In genomic region chr13:51848674-51849073, GRCh38 we compare ENCODE assay signal across 24 cellular contexts. TPM values are rescaled to one million over a fixed set of nuclear protein-coding genes. Genes with fewer than 3 reads are reported as not detected.
DNase-seq lines count a peak whose midpoint lies in the region; ATAC-seq and TF ChIP-seq lines count a peak whose summit lies in the region.
"Had no signal": no experiment of that assay in that cellular context is flagged by ENCODE, and none has a peak within 500 bp of the region (broad histone marks: within the 10 kb centered on the region; RNA-seq: fewer than 3 reads in every experiment).

No MANE protein-coding gene starts in this region.

- in situ Hi-C loops in HAP-1 (cut with MboI; ENCODE audit: low sequenced_read_pairs) = no loop called here

- H3K4me3 Mint-ChIP-seq in endodermal cell = no peak overlapping the region
- H3K4me3 Mint-ChIP-seq: activated CD8-positive, alpha-beta T cell treated with anti-CD3 and anti-CD28 coated beads for 36 hours; activated naive CD8-positive, alpha-beta T cell treated with anti-CD3 and anti-CD28 coated beads for 36 hours; naive thymus-derived CD8-positive, alpha-beta T cell; stimulated activated naive CD8-positive, alpha-beta T cell treated with anti-CD3 and anti-CD28 coated beads, Interleukin-15, Interleukin-2, amounts not matched to agents 100 ng/mL and 50 ng/mL, for 24 hours had no signal

- no peak overlapping the region for H3K4me2 ChIP-seq in SK-N-SH
- H3K4me2 ChIP-seq: hepatocyte, PC-9 had no signal

- 46% methylated on average over 4 of the region's 4 CpGs for WGBS in SK-N-SH (ENCODE audit: low lambda C conversion rate)
- WGBS in endodermal cell (ENCODE audit: insufficient coverage in 1 of 2, insufficient read length in 1 of 2), 2 experiments = 90 to 94% methylated on average over 4 of the region's 4 CpGs

- no peaks in the 10 kb centered on the region for H3K27me3 ChIP-seq in SK-N-SH (ENCODE audit: insufficient read depth)
- peaks cover 9% of the 10 kb centered on the region for H3K27me3 ChIP-seq in adipocyte (replicated peaks; ENCODE audit: control insufficient read depth, insufficient read depth, low read length)
- H3K27me3 ChIP-seq in endodermal cell (ENCODE audit: control insufficient read depth, insufficient read depth, low read length, poor library complexity, severe bottlenecking) = no peaks in the 10 kb centered on the region
- peaks cover 3% of the 10 kb centered on the region; the same call in 1 of the 2 replicates for H3K27me3 ChIP-seq in HAP-1 (ENCODE audit: low read depth)
- H3K27me3 ChIP-seq: hepatocyte, transverse colon had no signal

- TF ChIP-seq EP300 in SK-N-SH (IDR thresholded peaks at IDR 0.05; ENCODE audit: borderline replicate concordance in 1 of 2, low read depth in 1 of 2, low read length in 1 of 2) = no peak

- H3K36me3 ChIP-seq in SK-N-SH (replicated peaks in 1 of 2; ENCODE audit: control insufficient read depth in 1 of 2, insufficient read depth in 2 of 2, low read length in 1 of 2) (no peaks in the 10 kb centered on the region), adipocyte (ENCODE audit: control insufficient read depth, insufficient read depth, low read length, severe bottlenecking) (no peaks in the 10 kb centered on the region), endodermal cell (ENCODE audit: control insufficient read depth, insufficient read depth, low read length) (no peaks in the 10 kb centered on the region), HAP-1 (replicated peaks) (no peaks in the 10 kb centered on the region)
- H3K36me3 ChIP-seq: cardiac muscle cell, transverse colon had no signal

- peaks cover 4% of the 10 kb centered on the region for H3K27me3 Mint-ChIP-seq in endodermal cell (ENCODE audit: insufficient read depth)

- H3K9me3 ChIP-seq in SK-N-SH (no peaks in the 10 kb centered on the region), adipocyte (ENCODE audit: control insufficient read depth, low read length) (no peaks in the 10 kb centered on the region), endodermal cell (ENCODE audit: control insufficient read depth, low read length) (no peaks in the 10 kb centered on the region), HAP-1 (no peaks in the 10 kb centered on the region)
- H3K9me3 ChIP-seq: transverse colon had no signal

- no peaks in the 10 kb centered on the region for H3K79me2 ChIP-seq in SK-N-SH (ENCODE audit: insufficient read depth)
- H3K79me2 ChIP-seq: hepatocyte had no signal

- peaks cover 11% of the 10 kb centered on the region for H3K9me3 Mint-ChIP-seq in endodermal cell
- H3K9me3 Mint-ChIP-seq: activated CD8-positive, alpha-beta T cell treated with anti-CD3 and anti-CD28 coated beads for 36 hours; activated naive CD8-positive, alpha-beta T cell treated with anti-CD3 and anti-CD28 coated beads for 36 hours; naive thymus-derived CD8-positive, alpha-beta T cell; stimulated activated naive CD8-positive, alpha-beta T cell treated with anti-CD3 and anti-CD28 coated beads, Interleukin-15, Interleukin-2, amounts not matched to agents 100 ng/mL and 50 ng/mL, for 24 hours had no signal

- POLR2A ChIA-PET in SK-N-SH (lab: Yijun Ruan, JAX) = no interaction called here

- peaks cover 14% of the 10 kb centered on the region for H3K4me1 Mint-ChIP-seq in endodermal cell

- CTCF ChIA-PET in SK-N-SH (lab: Yijun Ruan, JAX) = interaction anchor here (0.6 to 4.8 kb wide), 10 partner anchors 11 to 292 kb away, joined by 3 to 36 read pairs (median 4); no protein-coding TSS in a partner anchor

- no peaks in the 10 kb centered on the region for H3K9me2 ChIP-seq in SK-N-SH

- DNase-seq in SK-N-SH (no peak), adipocyte (ENCODE audit: low read depth) (peak; percentile 53), fibroblast of mammary gland (ENCODE audit: low read depth) (peak; percentile 52), GOT3 (lab: John Stamatoyannopoulos, UW) (no peak), endodermal cell (no peak), HAP-1 (ENCODE audit: low spot score in 2 of 2) (no peak), 8988T (no peak)
- DNase-seq: activated CD8-positive, alpha-beta T cell treated with anti-CD3 and anti-CD28 coated beads for 36 hours; activated naive CD8-positive, alpha-beta T cell treated with anti-CD3 and anti-CD28 coated beads for 36 hours; C1 segment of cervical spinal cord; GDM1; H7; naive thymus-derived CD8-positive, alpha-beta T cell; NCI-H774; PC-9; T1000; transverse colon had no signal

- H3K27ac Mint-ChIP-seq in endodermal cell = no peak overlapping the region
- H3K27ac Mint-ChIP-seq: activated CD8-positive, alpha-beta T cell treated with anti-CD3 and anti-CD28 coated beads for 36 hours; activated naive CD8-positive, alpha-beta T cell treated with anti-CD3 and anti-CD28 coated beads for 36 hours; naive thymus-derived CD8-positive, alpha-beta T cell; stimulated activated naive CD8-positive, alpha-beta T cell treated with anti-CD3 and anti-CD28 coated beads, Interleukin-15, Interleukin-2, amounts not matched to agents 100 ng/mL and 50 ng/mL, for 24 hours had no signal

- no peak for ATAC-seq in SK-N-SH treated with all-trans-retinoic acid at 6 μM for 48 hours
- ATAC-seq: activated CD8-positive, alpha-beta T cell treated with anti-CD3 and anti-CD28 coated beads for 36 hours; esophagus mucosa; naive thymus-derived CD8-positive, alpha-beta T cell had no signal

- H4K20me1 ChIP-seq in SK-N-SH (ENCODE audit: insufficient read depth) = no peaks in the 10 kb centered on the region

- H3K36me3 Mint-ChIP-seq in endodermal cell (ENCODE audit: low read depth) = no peaks in the 10 kb centered on the region
- H3K36me3 Mint-ChIP-seq: activated naive CD8-positive, alpha-beta T cell treated with anti-CD3 and anti-CD28 coated beads for 36 hours; naive thymus-derived CD8-positive, alpha-beta T cell had no signal

- no peak overlapping the region for H3K9ac ChIP-seq in SK-N-SH
- H3K9ac ChIP-seq in adipocyte (ENCODE audit: low read length) = no peak overlapping the region
- H3K9ac ChIP-seq in endodermal cell (ENCODE audit: extremely low read depth, low read length, poor library complexity, severe bottlenecking) = no peak overlapping the region

- H2AFZ ChIP-seq in SK-N-SH (ENCODE audit: low read depth) = no peak overlapping the region
- H2AFZ ChIP-seq: hepatocyte, PC-9 had no signal

- H3K4me3 ChIP-seq in SK-N-SH (ENCODE audit: low read depth in 2 of 2, low read length in 1 of 2) (no peak overlapping the region), adipocyte (ENCODE audit: low read length) (no peak overlapping the region), fibroblast of mammary gland (ENCODE audit: control insufficient read depth, low read depth, low read length) (no peak overlapping the region), endodermal cell (ENCODE audit: low read length) (no peak overlapping the region), HAP-1 (no peak overlapping the region)
- H3K4me3 ChIP-seq: cardiac muscle cell, hepatocyte, lung, PC-9, transverse colon had no signal

- TF ChIP-seq RAD21 in SK-N-SH (IDR thresholded peaks at IDR 0.05; ENCODE audit: low read length) = no peak

- peaks cover 2 to 7% of the 10 kb centered on the region in 2 experiments; a peak in 2 of 4 replicates for H3K4me1 ChIP-seq in SK-N-SH (ENCODE audit: control insufficient read depth in 1 of 2, insufficient read depth in 2 of 2, low read depth in 1 of 2, low read length in 1 of 2)
- H3K4me1 ChIP-seq in adipocyte (ENCODE audit: control insufficient read depth, insufficient read depth, low read length) = no peaks in the 10 kb centered on the region
- peaks cover 8% of the 10 kb centered on the region for H3K4me1 ChIP-seq in endodermal cell (ENCODE audit: control insufficient read depth, insufficient read depth, low read length)
- H3K4me1 ChIP-seq in HAP-1 = peaks cover 5% of the 10 kb centered on the region

- no peak overlapping the region for H3K27ac ChIP-seq in SK-N-SH (ENCODE audit: low read depth in 2 of 2, low read length in 1 of 2)
- H3K27ac ChIP-seq in endodermal cell (ENCODE audit: low read depth, low read length) = no peak overlapping the region
- H3K27ac ChIP-seq: cardiac muscle cell, hepatocyte, PC-9, transverse colon had no signal

- H3F3A ChIP-seq in SK-N-SH (replicated peaks; ENCODE audit: insufficient read depth) = peaks cover 3% of the 10 kb centered on the region

- no peak for TF ChIP-seq CTCF in SK-N-SH (IDR thresholded peaks at IDR 0.05)
- no peak for TF ChIP-seq CTCF in fibroblast of mammary gland (conservative IDR thresholded peaks at IDR 0.05; ENCODE audit: control insufficient read depth, insufficient read depth, low read depth, low read length)
- no peak for TF ChIP-seq CTCF in endodermal cell (conservative IDR thresholded peaks at IDR 0.05)

TF ChIP-seq in SK-N-SH, 30 proteins besides CTCF, POLR2A, EP300 and RAD21:
- no peak for TF ChIP-seq RXRA (IDR thresholded peaks at IDR 0.05; ENCODE audit: borderline replicate concordance, low read depth)
- TF ChIP-seq MEF2A (IDR thresholded peaks at IDR 0.05; ENCODE audit: borderline replicate concordance, low read depth) = 0 out of 2 replicates have a peak, but pooled peaks have one; percentile 32
- no peak for TF ChIP-seq POLR2AphosphoS5 (IDR thresholded peaks at IDR 0.05; ENCODE audit: low read depth, low read length)

TF ChIP-seq in SK-N-SH treated with all-trans-retinoic acid at 6 μM for 48 hours, 23 proteins besides CTCF, POLR2A, EP300 and RAD21 (continues in another document):
- TF ChIP-seq ZNF8 (CRISPR knock-in tag; IDR thresholded peaks at IDR 0.05) (no peak), TCF4 (CRISPR knock-in tag; IDR thresholded peaks at IDR 0.05; ENCODE audit: borderline replicate concordance) (no peak), SNAI2 (CRISPR knock-in tag; IDR thresholded peaks at IDR 0.05) (no peak)

RNA-seq across cellular contexts. Expression of gene TMEM272, which starts 3.7 kb away (rescaled TPM):
- polyA plus RNA-seq in SK-N-SH (2012; rRNA removed) = not detected in 2 replicates
- under 0.01 TPM in 1 of 2 replicates, not detected in the other for polyA plus RNA-seq in SK-N-SH (2012; cell fraction: cytosol; rRNA removed)
- 0.02 TPM in 2 replicates for polyA plus RNA-seq in SK-N-SH (2012; cell fraction: nucleus; rRNA removed)
- total RNA-seq in endodermal cell = under 1 TPM; 0.62 TPM
- 0.11 TPM for polyA plus RNA-seq in endodermal cell (2013, experiment 1 of 2)
- polyA plus RNA-seq in endodermal cell (2013, experiment 2 of 2) = 0.58 TPM
- total RNA-seq: esophagus mucosa, H7, PC-9, skeletal muscle tissue, transverse colon had no signal
- polyA plus RNA-seq: cardiac muscle cell had no signal

RNA-seq across cellular contexts. Expression of gene CCDC70, which starts 13.1 kb away (rescaled TPM):
- polyA plus RNA-seq in SK-N-SH (2012; rRNA removed) = not detected in 2 replicates
- polyA plus RNA-seq in SK-N-SH (2012; cell fraction: cytosol; rRNA removed) = not detected in 2 replicates
- 0.04 TPM in 1 of 2 replicates, not detected in the other for polyA plus RNA-seq in SK-N-SH (2012; cell fraction: nucleus; rRNA removed)
- not detected for total RNA-seq in endodermal cell
- polyA plus RNA-seq in endodermal cell (2013, experiment 1 of 2) = not detected
- not detected for polyA plus RNA-seq in endodermal cell (2013, experiment 2 of 2)
- total RNA-seq: cardiac muscle cell; esophagus mucosa; H7; hepatocyte; lung; naive thymus-derived CD8-positive, alpha-beta T cell; PC-9; skeletal muscle tissue; transverse colon had no signal
- polyA plus RNA-seq: cardiac muscle cell; hepatocyte; lung; naive thymus-derived CD8-positive, alpha-beta T cell had no signal

RNA-seq across cellular contexts. Expression of gene DHRS12, which starts 44.7 kb away (rescaled TPM):
- polyA plus RNA-seq in SK-N-SH (2012; rRNA removed) = 8.2 and 9.6 TPM in 2 replicates
- 7.9 and 8.7 TPM in 2 replicates for polyA plus RNA-seq in SK-N-SH (2012; cell fraction: cytosol; rRNA removed)
- polyA plus RNA-seq in SK-N-SH (2012; cell fraction: nucleus; rRNA removed) = 16.4 and 17.1 TPM in 2 replicates
- total RNA-seq in endodermal cell = 10 to 100 TPM; 13.8 to 19.8 TPM
- polyA plus RNA-seq in endodermal cell (2013, experiment 1 of 2) = 18.1 TPM
- 11.8 TPM for polyA plus RNA-seq in endodermal cell (2013, experiment 2 of 2)

Comparison
In these comparisons a context has a peak if more than half of its experiments do, and no peak if none do; other contexts are left out.
1. DNase-seq: peak in adipocyte (single experiment) and fibroblast of mammary gland (single experiment); none in SK-N-SH (single experiment), GOT3 (single experiment), endodermal cell (single experiment), HAP-1 (0 of 2) and 8988T (single experiment).